ENCODE assay signal across 1 cellular context in the genomic region with DNA sequence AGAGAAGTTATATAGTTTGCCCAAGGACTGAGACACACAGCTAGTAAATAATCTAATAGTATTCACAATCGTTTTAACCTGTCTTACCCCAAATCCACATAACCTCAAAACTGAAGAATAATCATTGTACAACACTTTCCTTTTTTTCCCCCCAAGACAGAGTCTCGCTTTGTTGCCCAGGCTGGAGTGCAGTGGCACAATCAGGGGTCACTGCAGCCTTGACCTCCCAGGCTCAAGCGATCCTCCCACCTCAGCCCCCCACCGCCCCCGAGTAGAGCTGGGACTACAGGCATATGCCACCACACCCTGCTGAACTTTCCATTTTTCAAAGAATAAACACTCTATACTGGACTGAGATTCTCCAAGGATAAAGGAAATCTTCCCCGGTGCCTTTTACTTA.
TF ChIP-seq lines count a peak whose summit lies in the region.

No MANE protein-coding gene starts in this region.

TF ChIP-seq in HepG2, 621 proteins besides CTCF, POLR2A, EP300 and RAD21 (continued from another document):
- TF ChIP-seq, protein P1, sequence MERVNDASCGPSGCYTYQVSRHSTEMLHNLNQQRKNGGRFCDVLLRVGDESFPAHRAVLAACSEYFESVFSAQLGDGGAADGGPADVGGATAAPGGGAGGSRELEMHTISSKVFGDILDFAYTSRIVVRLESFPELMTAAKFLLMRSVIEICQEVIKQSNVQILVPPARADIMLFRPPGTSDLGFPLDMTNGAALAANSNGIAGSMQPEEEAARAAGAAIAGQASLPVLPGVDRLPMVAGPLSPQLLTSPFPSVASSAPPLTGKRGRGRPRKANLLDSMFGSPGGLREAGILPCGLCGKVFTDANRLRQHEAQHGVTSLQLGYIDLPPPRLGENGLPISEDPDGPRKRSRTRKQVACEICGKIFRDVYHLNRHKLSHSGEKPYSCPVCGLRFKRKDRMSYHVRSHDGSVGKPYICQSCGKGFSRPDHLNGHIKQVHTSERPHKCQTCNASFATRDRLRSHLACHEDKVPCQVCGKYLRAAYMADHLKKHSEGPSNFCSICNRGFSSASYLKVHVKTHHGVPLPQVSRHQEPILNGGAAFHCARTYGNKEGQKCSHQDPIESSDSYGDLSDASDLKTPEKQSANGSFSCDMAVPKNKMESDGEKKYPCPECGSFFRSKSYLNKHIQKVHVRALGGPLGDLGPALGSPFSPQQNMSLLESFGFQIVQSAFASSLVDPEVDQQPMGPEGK (CRISPR knock-in tag; IDR thresholded peaks at IDR 0.05): peak; percentile 76; the same call in 1 of the 2 replicates
- TF ChIP-seq RBM22 (optimal IDR thresholded peaks at IDR 0.05; ENCODE audit: low read length) (no peak), ZNF121 (CRISPR knock-in tag; IDR thresholded peaks at IDR 0.05) (peak; percentile 44; the same call in 1 of the 2 replicates), ZNF441 (CRISPR knock-in tag; IDR thresholded peaks at IDR 0.05; ENCODE audit: borderline replicate concordance) (no peak), MTA1 (CRISPR knock-in tag; IDR thresholded peaks at IDR 0.05; ENCODE audit: borderline replicate concordance) (0 out of 2 replicates have a peak, but pooled peaks have one; percentile 29), HOXD1 (CRISPR knock-in tag; IDR thresholded peaks at IDR 0.05) (no peak), ZSCAN22 (CRISPR knock-in tag; IDR thresholded peaks at IDR 0.05) (no peak), ZNF383 (CRISPR knock-in tag; IDR thresholded peaks at IDR 0.05; ENCODE audit: borderline replicate concordance) (no peak), ZNF776 (CRISPR knock-in tag; IDR thresholded peaks at IDR 0.05) (no peak), SNAI1 (CRISPR knock-in tag; IDR thresholded peaks at IDR 0.05; ENCODE audit: borderline replicate concordance) (no peak), NFIB (CRISPR knock-in tag; IDR thresholded peaks at IDR 0.05; ENCODE audit: borderline replicate concordance) (no peak), RNF2 (conservative IDR thresholded peaks at IDR 0.05; ENCODE audit: low read depth) (no peak), SNRNP70 (IDR thresholded peaks at IDR 0.05; ENCODE audit: low read depth, low read length) (no peak), ZNF788 (CRISPR knock-in tag; IDR thresholded peaks at IDR 0.05; ENCODE audit: borderline replicate concordance) (no peak), ZNF773 (CRISPR knock-in tag; IDR thresholded peaks at IDR 0.05; ENCODE audit: borderline replicate concordance) (no peak)
- TF ChIP-seq, protein P2, sequence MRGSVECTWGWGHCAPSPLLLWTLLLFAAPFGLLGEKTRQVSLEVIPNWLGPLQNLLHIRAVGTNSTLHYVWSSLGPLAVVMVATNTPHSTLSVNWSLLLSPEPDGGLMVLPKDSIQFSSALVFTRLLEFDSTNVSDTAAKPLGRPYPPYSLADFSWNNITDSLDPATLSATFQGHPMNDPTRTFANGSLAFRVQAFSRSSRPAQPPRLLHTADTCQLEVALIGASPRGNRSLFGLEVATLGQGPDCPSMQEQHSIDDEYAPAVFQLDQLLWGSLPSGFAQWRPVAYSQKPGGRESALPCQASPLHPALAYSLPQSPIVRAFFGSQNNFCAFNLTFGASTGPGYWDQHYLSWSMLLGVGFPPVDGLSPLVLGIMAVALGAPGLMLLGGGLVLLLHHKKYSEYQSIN (CRISPR knock-in tag; IDR thresholded peaks at IDR 0.05; ENCODE audit: borderline replicate concordance): no peak
- TF ChIP-seq, protein P3, sequence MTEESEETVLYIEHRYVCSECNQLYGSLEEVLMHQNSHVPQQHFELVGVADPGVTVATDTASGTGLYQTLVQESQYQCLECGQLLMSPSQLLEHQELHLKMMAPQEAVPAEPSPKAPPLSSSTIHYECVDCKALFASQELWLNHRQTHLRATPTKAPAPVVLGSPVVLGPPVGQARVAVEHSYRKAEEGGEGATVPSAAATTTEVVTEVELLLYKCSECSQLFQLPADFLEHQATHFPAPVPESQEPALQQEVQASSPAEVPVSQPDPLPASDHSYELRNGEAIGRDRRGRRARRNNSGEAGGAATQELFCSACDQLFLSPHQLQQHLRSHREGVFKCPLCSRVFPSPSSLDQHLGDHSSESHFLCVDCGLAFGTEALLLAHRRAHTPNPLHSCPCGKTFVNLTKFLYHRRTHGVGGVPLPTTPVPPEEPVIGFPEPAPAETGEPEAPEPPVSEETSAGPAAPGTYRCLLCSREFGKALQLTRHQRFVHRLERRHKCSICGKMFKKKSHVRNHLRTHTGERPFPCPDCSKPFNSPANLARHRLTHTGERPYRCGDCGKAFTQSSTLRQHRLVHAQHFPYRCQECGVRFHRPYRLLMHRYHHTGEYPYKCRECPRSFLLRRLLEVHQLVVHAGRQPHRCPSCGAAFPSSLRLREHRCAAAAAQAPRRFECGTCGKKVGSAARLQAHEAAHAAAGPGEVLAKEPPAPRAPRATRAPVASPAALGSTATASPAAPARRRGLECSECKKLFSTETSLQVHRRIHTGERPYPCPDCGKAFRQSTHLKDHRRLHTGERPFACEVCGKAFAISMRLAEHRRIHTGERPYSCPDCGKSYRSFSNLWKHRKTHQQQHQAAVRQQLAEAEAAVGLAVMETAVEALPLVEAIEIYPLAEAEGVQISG (CRISPR knock-in tag; IDR thresholded peaks at IDR 0.05): no peak
- TF ChIP-seq, protein P4, sequence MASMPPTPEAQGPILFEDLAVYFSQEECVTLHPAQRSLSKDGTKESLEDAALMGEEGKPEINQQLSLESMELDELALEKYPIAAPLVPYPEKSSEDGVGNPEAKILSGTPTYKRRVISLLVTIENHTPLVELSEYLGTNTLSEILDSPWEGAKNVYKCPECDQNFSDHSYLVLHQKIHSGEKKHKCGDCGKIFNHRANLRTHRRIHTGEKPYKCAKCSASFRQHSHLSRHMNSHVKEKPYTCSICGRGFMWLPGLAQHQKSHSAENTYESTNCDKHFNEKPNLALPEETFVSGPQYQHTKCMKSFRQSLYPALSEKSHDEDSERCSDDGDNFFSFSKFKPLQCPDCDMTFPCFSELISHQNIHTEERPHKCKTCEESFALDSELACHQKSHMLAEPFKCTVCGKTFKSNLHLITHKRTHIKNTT (CRISPR knock-in tag; IDR thresholded peaks at IDR 0.05): no peak
- TF ChIP-seq, protein P5, sequence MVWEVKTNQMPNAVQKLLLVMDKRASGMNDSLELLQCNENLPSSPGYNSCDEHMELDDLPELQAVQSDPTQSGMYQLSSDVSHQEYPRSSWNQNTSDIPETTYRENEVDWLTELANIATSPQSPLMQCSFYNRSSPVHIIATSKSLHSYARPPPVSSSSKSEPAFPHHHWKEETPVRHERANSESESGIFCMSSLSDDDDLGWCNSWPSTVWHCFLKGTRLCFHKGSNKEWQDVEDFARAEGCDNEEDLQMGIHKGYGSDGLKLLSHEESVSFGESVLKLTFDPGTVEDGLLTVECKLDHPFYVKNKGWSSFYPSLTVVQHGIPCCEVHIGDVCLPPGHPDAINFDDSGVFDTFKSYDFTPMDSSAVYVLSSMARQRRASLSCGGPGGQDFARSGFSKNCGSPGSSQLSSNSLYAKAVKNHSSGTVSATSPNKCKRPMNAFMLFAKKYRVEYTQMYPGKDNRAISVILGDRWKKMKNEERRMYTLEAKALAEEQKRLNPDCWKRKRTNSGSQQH (CRISPR knock-in tag; IDR thresholded peaks at IDR 0.05; ENCODE audit: low read depth): no peak
- TF ChIP-seq, protein P6, sequence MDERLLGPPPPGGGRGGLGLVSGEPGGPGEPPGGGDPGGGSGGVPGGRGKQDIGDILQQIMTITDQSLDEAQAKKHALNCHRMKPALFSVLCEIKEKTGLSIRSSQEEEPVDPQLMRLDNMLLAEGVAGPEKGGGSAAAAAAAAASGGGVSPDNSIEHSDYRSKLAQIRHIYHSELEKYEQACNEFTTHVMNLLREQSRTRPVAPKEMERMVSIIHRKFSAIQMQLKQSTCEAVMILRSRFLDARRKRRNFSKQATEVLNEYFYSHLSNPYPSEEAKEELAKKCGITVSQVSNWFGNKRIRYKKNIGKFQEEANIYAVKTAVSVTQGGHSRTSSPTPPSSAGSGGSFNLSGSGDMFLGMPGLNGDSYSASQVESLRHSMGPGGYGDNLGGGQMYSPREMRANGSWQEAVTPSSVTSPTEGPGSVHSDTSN (CRISPR knock-in tag; IDR thresholded peaks at IDR 0.05): no peak
TF ChIP-seq in HepG2: peak in this region for 9.
